In the genomic region with DNA sequence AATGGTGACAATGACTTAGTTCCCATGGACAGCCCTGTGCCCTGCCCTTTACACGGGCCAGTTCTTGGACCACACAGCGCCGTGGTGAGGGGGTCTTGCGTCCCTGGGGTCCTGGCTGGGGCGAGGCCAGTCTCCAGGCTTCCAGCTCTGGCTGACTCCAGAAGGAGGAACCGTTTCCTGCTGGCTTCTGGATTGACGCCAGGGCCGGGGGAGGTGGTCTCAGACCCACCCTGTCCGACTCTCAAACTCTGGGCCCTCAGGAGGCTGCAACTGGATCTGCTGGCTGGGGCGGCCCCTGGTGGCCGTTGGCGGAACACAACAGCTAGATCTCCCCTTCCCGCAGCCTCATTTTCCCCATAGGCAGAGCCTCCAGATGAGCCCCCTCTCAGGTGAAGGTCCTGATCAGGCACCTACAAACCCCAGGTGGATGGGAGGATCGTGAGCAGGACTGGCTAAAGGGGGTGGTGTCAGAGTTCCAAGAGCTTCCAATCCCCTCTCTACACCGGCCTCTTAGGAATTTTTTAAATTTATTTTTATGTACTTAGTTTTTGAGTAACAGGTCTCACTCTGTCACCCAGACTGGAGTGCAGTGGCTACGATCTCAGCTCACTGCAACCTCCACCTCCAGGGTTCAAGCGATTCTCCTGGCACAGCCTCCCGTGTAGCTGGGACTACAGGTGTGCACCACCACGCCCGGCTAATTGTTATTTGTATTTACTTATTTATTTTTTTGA, we compare ENCODE assay signal across 1 cellular context.
A peak's percentile ranks its signal among the peaks of the same experiment; 100 is the strongest.
TF ChIP-seq lines count a peak whose summit lies in the region.

No MANE protein-coding gene starts in this region.

TF ChIP-seq in SK-N-SH, 30 proteins besides CTCF, POLR2A, EP300 and RAD21:
- TF ChIP-seq, protein P1, sequence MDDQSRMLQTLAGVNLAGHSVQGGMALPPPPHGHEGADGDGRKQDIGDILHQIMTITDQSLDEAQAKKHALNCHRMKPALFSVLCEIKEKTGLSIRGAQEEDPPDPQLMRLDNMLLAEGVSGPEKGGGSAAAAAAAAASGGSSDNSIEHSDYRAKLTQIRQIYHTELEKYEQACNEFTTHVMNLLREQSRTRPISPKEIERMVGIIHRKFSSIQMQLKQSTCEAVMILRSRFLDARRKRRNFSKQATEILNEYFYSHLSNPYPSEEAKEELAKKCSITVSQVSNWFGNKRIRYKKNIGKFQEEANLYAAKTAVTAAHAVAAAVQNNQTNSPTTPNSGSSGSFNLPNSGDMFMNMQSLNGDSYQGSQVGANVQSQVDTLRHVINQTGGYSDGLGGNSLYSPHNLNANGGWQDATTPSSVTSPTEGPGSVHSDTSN (IDR thresholded peaks at IDR 0.05): no peak
- TF ChIP-seq, protein P2, sequence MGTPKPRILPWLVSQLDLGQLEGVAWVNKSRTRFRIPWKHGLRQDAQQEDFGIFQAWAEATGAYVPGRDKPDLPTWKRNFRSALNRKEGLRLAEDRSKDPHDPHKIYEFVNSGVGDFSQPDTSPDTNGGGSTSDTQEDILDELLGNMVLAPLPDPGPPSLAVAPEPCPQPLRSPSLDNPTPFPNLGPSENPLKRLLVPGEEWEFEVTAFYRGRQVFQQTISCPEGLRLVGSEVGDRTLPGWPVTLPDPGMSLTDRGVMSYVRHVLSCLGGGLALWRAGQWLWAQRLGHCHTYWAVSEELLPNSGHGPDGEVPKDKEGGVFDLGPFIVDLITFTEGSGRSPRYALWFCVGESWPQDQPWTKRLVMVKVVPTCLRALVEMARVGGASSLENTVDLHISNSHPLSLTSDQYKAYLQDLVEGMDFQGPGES (IDR thresholded peaks at IDR 0.05; ENCODE audit: low read depth, low read length): no peak
- TF ChIP-seq SMC3 (IDR thresholded peaks at IDR 0.05; ENCODE audit: low read depth, low read length): peak; percentile 73
